33 cellular contexts compared by ENCODE assay signal in genomic region chr17:70896843-70897242, GRCh38.
DNase-seq lines count a peak whose midpoint lies in the region; TF ChIP-seq lines count a peak whose summit lies in the region.
"Had no signal": no experiment of that assay in that cellular context is flagged by ENCODE, and none has a peak within 500 bp of the region (broad histone marks: within the 10 kb centered on the region; RNA-seq: fewer than 3 reads in every experiment).

No MANE protein-coding gene starts in this region.

- H3K9me3 Mint-ChIP-seq in immature natural killer cell, result peaks cover 9 to 57% (median 17%) of the 10 kb centered on the region in 6 donors

- in situ Hi-C loops in brain microvascular endothelial cell (cut with HindIII; ENCODE audit: low pct_ligation_motif_present, low sequenced_read_pairs), result no loop called here

- H3K4me1 ChIP-seq in neuron (ENCODE audit: insufficient read depth, low read length), result peaks cover 5% of the 10 kb centered on the region
- no peaks in the 10 kb centered on the region for H3K4me1 ChIP-seq in testis
- H3K4me1 ChIP-seq: BE2C, left ventricle myocardium inferior, Peyer's patch, prostate gland, right lobe of liver, spleen had no signal

- H3K27ac ChIP-seq in brain microvascular endothelial cell (no peak overlapping the region), testis (no peak overlapping the region)
- H3K27ac ChIP-seq: epithelial cell of prostate, left ventricle myocardium inferior, neutrophil, Peyer's patch, prostate gland, right lobe of liver, spleen, thoracic aorta had no signal

- peak; percentile 10 for DNase-seq in EL
- DNase-seq in brain microvascular endothelial cell, result no peak
- no peak for DNase-seq in immature natural killer cell
- DNase-seq in activated naive CD4-positive, alpha-beta T cell (lab: John Stamatoyannopoulos, UW), result no peak
- DNase-seq in testis, result no peak
- DNase-seq: activated CD4-positive, alpha-beta T cell treated with anti-CD3 and anti-CD28 coated beads for 36 hours; activated CD8-positive, alpha-beta memory T cell treated with anti-CD3 and anti-CD28 coated beads for 24 hours; activated effector memory CD4-positive, alpha-beta T cell treated with anti-CD3 and anti-CD28 coated beads, Interleukin-2, amount 50 U/mL, for 16 hours; activated naive CD8-positive, alpha-beta T cell treated with anti-CD3 and anti-CD28 coated beads for 36 hours; activated T-cell treated with anti-CD3 and anti-CD28 coated beads, Interleukin-2, amount 50 U/mL, for 24 hours; aorta; BE2C; cortex of kidney; DMS 273 treated with DMSO at 0.1 percent for 48 hours; effector memory CD4-positive, alpha-beta T cell; glutamatergic neuron; left ventricle myocardium inferior; mesendoderm; NCI-H2029 treated with DMSO at 0.1 percent for 48 hours; NCI-H226; NCI-H526 treated with DMSO at 0.1 percent for 48 hours; Peyer's patch; right lobe of liver; SIG-M5; spleen; stimulated activated CD4-positive, alpha-beta T cell treated with anti-CD3 and anti-CD28 coated beads, Interleukin-2, amount 100 ng/mL, for 24 hours had no signal

- TF ChIP-seq CTCF in LNCAP (IDR thresholded peaks at IDR 0.05) (peak; percentile 14; the same call in 1 of the 2 replicates), brain microvascular endothelial cell (IDR thresholded peaks at IDR 0.05; ENCODE audit: low read depth, low read length, missing control alignments) (peak; percentile 12), testis (IDR thresholded peaks at IDR 0.05) (no peak)

- no peaks in the 10 kb centered on the region for H3K4me1 Mint-ChIP-seq in immature natural killer cell
- H3K4me1 Mint-ChIP-seq: activated CD4-positive, alpha-beta T cell treated with anti-CD3 and anti-CD28 coated beads for 36 hours; activated naive CD8-positive, alpha-beta T cell treated with anti-CD3 and anti-CD28 coated beads for 36 hours had no signal

- intact Hi-C loops in testis (cut with DNase I; ENCODE audit: low total_unique reads), result no loop called here

- H3K36me3 ChIP-seq in brain microvascular endothelial cell (replicated peaks), result no peaks in the 10 kb centered on the region
- no peaks in the 10 kb centered on the region for H3K36me3 ChIP-seq in neuron (ENCODE audit: insufficient read depth, low read length)
- no peaks in the 10 kb centered on the region for H3K36me3 ChIP-seq in testis (ENCODE audit: low read depth, missing control alignments)
- H3K36me3 ChIP-seq: BE2C, left ventricle myocardium inferior, neutrophil, Peyer's patch, prostate gland, right lobe of liver, spleen, thoracic aorta had no signal

- H2AFZ ChIP-seq in neuron (ENCODE audit: low read depth, low read length), result peak overlapping the region; percentile 62

- peaks cover 2% of the 10 kb centered on the region for H3K9me3 ChIP-seq in neuron (ENCODE audit: low read length)
- H3K9me3 ChIP-seq in testis, result no peaks in the 10 kb centered on the region
- H3K9me3 ChIP-seq: BE2C, neutrophil, Peyer's patch, prostate gland, right lobe of liver, thoracic aorta had no signal

- H3K36me3 Mint-ChIP-seq in immature natural killer cell, result no peaks in the 10 kb centered on the region
- H3K36me3 Mint-ChIP-seq: activated naive CD8-positive, alpha-beta T cell treated with anti-CD3 and anti-CD28 coated beads for 36 hours had no signal

- H3K27ac Mint-ChIP-seq in immature natural killer cell, result no peak overlapping the region
- H3K27ac Mint-ChIP-seq: activated CD4-positive, alpha-beta T cell treated with anti-CD3 and anti-CD28 coated beads for 36 hours; activated naive CD8-positive, alpha-beta T cell treated with anti-CD3 and anti-CD28 coated beads for 36 hours; activated T-cell treated with anti-CD3 and anti-CD28 coated beads, Interleukin-2, amount 50 U/mL, for 24 hours; stimulated activated naive CD8-positive, alpha-beta T cell treated with anti-CD3 and anti-CD28 coated beads, Interleukin-15, Interleukin-2, amounts not matched to agents 100 ng/mL and 50 ng/mL, for 24 hours had no signal

- H3K27me3 ChIP-seq in brain microvascular endothelial cell (replicated peaks) (no peaks in the 10 kb centered on the region), neuron (ENCODE audit: insufficient read depth, low read length) (no peaks in the 10 kb centered on the region), testis (no peaks in the 10 kb centered on the region)
- H3K27me3 ChIP-seq: neutrophil, Peyer's patch, right lobe of liver, spleen had no signal

- no peak overlapping the region for H3K4me3 ChIP-seq in brain microvascular endothelial cell (ENCODE audit: low read depth, low read length)
- H3K4me3 ChIP-seq in neuron (ENCODE audit: low read length), result no peak overlapping the region
- no peak overlapping the region for H3K4me3 ChIP-seq in testis
- H3K4me3 ChIP-seq: left ventricle myocardium inferior, Peyer's patch, prostate gland, right lobe of liver, spleen, thoracic aorta had no signal

- no peak overlapping the region for H3K4me3 Mint-ChIP-seq in immature natural killer cell
- H3K4me3 Mint-ChIP-seq: activated CD4-positive, alpha-beta T cell treated with anti-CD3 and anti-CD28 coated beads for 36 hours; activated naive CD8-positive, alpha-beta T cell treated with anti-CD3 and anti-CD28 coated beads for 36 hours; activated T-cell treated with anti-CD3 and anti-CD28 coated beads, Interleukin-2, amount 50 U/mL, for 24 hours; stimulated activated naive CD8-positive, alpha-beta T cell treated with anti-CD3 and anti-CD28 coated beads, Interleukin-15, Interleukin-2, amounts not matched to agents 100 ng/mL and 50 ng/mL, for 24 hours had no signal

- TF ChIP-seq POLR2A in testis (IDR thresholded peaks at IDR 0.05), result no peak

- H3K27me3 Mint-ChIP-seq in immature natural killer cell (ENCODE audit: low read depth in 3 of 3), result no peaks in the 10 kb centered on the region
- H3K27me3 Mint-ChIP-seq: activated CD4-positive, alpha-beta T cell treated with anti-CD3 and anti-CD28 coated beads for 36 hours; activated naive CD8-positive, alpha-beta T cell treated with anti-CD3 and anti-CD28 coated beads for 36 hours; activated T-cell treated with anti-CD3 and anti-CD28 coated beads, Interleukin-2, amount 50 U/mL, for 24 hours; stimulated activated naive CD8-positive, alpha-beta T cell treated with anti-CD3 and anti-CD28 coated beads, Interleukin-15, Interleukin-2, amounts not matched to agents 100 ng/mL and 50 ng/mL, for 24 hours had no signal

- 79 to 87% methylated on average over 4 of the region's 4 CpGs for WGBS in testis, 2 donors

Comparison
In these comparisons a context has a peak if more than half of its experiments do, and no peak if none do; other contexts are left out.
1. CTCF ChIP-seq: peak in LNCAP (single experiment) and brain microvascular endothelial cell (single experiment); none in testis (0 of 3).